ENCODE assay signal across 1 cellular context in the genomic region with DNA sequence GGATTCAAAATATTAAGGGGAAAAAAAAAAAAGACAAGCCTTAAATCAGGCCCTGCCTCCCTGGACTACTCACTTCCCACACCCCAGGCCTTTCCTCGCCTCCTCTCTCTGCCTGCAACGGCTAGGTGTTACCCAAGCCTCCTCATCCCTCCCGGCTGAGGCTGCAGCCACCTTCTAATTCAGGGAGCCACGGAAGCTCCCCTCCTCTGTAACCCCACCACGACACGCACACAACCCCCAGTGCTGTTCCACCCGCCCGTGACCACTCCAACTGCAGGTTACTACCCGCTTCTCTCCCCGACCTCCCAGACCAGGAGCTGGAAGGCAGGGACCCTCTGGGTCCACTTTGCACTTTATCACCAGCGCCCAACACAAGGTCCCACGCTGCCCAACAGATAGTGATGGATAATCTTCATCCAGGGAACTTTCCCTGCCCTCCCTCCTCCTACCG.
TF ChIP-seq lines count a peak whose summit lies in the region.

No MANE protein-coding gene starts in this region.

TF ChIP-seq in endothelial cell of umbilical vein, 7 proteins besides CTCF, POLR2A, EP300 and RAD21:
- TF ChIP-seq EZH2 (IDR thresholded peaks at IDR 0.05; ENCODE audit: borderline replicate concordance, low read depth, low read length, severe bottlenecking) (no peak), POLR2AphosphoS5 (IDR thresholded peaks at IDR 0.05; ENCODE audit: insufficient read depth, low read depth, low read length) (no peak)
